2 cellular contexts compared by ENCODE assay signal in genomic region chrY:18023897-18024296, GRCh38. TPM values are rescaled to one million over a fixed set of nuclear protein-coding genes. Genes with fewer than 3 reads are reported as not detected.
"Had no signal": no experiment of that assay in that cellular context is flagged by ENCODE, and none has a peak within 500 bp of the region (broad histone marks: within the 10 kb centered on the region; RNA-seq: fewer than 3 reads in every experiment).

No MANE protein-coding gene starts in this region.

RNA-seq across cellular contexts. Expression of gene CDY2A, which starts 1.7 kb away (rescaled TPM):
- total RNA-seq: G401, GM12878 had no signal
- polyA plus RNA-seq: GM12878 had no signal
